In the genomic region with DNA sequence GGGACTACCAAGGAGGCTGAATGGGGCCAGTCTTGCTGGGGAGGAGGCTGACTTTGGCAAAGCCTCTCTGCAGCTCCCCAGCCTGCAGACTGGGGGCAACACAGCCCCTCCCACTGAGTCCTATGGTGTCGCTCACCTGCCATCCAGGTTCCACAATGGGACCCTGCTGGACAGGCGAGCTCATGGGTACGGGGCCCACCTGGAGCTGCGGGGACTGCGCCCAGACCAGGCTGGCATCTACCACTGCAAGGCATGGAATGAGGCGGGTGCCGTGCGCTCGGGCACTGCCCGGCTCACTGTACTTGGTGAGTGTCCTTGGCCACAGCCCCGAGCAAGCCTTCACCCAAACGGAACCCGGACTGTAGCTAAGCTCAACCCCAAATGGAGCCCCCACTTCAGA, we compare ENCODE assay signal across 33 cellular contexts.
"Had no signal": no experiment of that assay in that cellular context is flagged by ENCODE, and none has a peak within 500 bp of the region (broad histone marks: within the 10 kb centered on the region; RNA-seq: fewer than 3 reads in every experiment).

No MANE protein-coding gene starts in this region.

- H3K27me3 Mint-ChIP-seq: activated naive CD8-positive, alpha-beta T cell had no signal

- H3K36me3 ChIP-seq: ascending aorta, breast epithelium, cardiac muscle cell, colonic mucosa, esophagus muscularis mucosa, gastrocnemius medialis, heart left ventricle, WERI-Rb-1 had no signal

- H3K36me3 Mint-ChIP-seq: activated naive CD8-positive, alpha-beta T cell; brain had no signal

- H3K9me3 ChIP-seq: ascending aorta, colonic mucosa, gastrocnemius medialis, heart left ventricle had no signal

- H3K9me3 Mint-ChIP-seq: activated B cell treated with CpG ODN at 0.5 μM for 24 hours; activated CD8-positive, alpha-beta T cell treated with anti-CD3 and anti-CD28 coated beads for 36 hours; activated T-cell treated with anti-CD3 and anti-CD28 coated beads, Interleukin-2, amount 50 U/mL, for 4 hours; activated T-helper 17 cell treated with anti-CD3 and anti-CD28 coated beads, Interleukin-2, amount 50 U/mL, for 72 hours; T-helper 2 cell treated with Interferon-gamma antibody and Interleukin-4, amounts not matched to agents 5 μg/mL and 100 μg/mL, for 36 hours had no signal

- H3K4me3 Mint-ChIP-seq: activated B cell treated with CpG ODN at 0.5 μM for 24 hours; activated CD8-positive, alpha-beta T cell treated with anti-CD3 and anti-CD28 coated beads for 36 hours; activated naive CD8-positive, alpha-beta T cell; activated T-cell treated with anti-CD3 and anti-CD28 coated beads, Interleukin-2, amount 50 U/mL, for 4 hours; activated T-helper 17 cell treated with anti-CD3 and anti-CD28 coated beads, Interleukin-2, amount 50 U/mL, for 72 hours; brain; T-helper 17 cell; T-helper 2 cell treated with Interferon-gamma antibody and Interleukin-4, amounts not matched to agents 5 μg/mL and 100 μg/mL, for 36 hours had no signal

- H3K27ac Mint-ChIP-seq: activated B cell treated with CpG ODN at 0.5 μM for 24 hours; activated CD8-positive, alpha-beta T cell treated with anti-CD3 and anti-CD28 coated beads for 36 hours; activated naive CD8-positive, alpha-beta T cell; activated T-helper 17 cell treated with anti-CD3 and anti-CD28 coated beads, Interleukin-2, amount 50 U/mL, for 72 hours; brain; T-helper 17 cell; T-helper 2 cell treated with Interferon-gamma antibody and Interleukin-4, amounts not matched to agents 5 μg/mL and 100 μg/mL, for 36 hours had no signal

- H3K4me3 ChIP-seq: ascending aorta, breast epithelium, cardiac muscle cell, colonic mucosa, dorsolateral prefrontal cortex, esophagus muscularis mucosa, gastrocnemius medialis, heart left ventricle had no signal

- H3K27me3 ChIP-seq: breast epithelium had no signal

- DNase-seq: activated B cell treated with CpG ODN at 0.5 μM for 24 hours; activated CD4-positive, alpha-beta T cell treated with anti-CD3 and anti-CD28 coated beads for 48 hours; activated CD4-positive, alpha-beta T cell treated with anti-CD3 and anti-CD28 coated beads, Interleukin-2, amount 50 U/mL, for 1 hour; activated CD4-positive, alpha-beta T cell treated with anti-CD3 and anti-CD28 coated beads, Interleukin-2, amount 50 U/mL, for 48 hours; activated CD8-positive, alpha-beta memory T cell treated with anti-CD3 and anti-CD28 coated beads for 24 hours; activated CD8-positive, alpha-beta T cell treated with anti-CD3 and anti-CD28 coated beads for 36 hours; activated effector memory CD4-positive, alpha-beta T cell treated with Interleukin-2 at 50 U/mL for 16 hours; activated gamma-delta T cell treated with Interleukin-2 at 50 U/mL for 16 hours; activated naive CD4-positive, alpha-beta T cell treated with anti-CD3 and anti-CD28 coated beads, Interleukin-2, amount 50 U/mL, for 16 hours; activated naive CD4-positive, alpha-beta T cell treated with Interleukin-2 at 50 U/mL for 16 hours; activated T-cell treated with anti-CD3 and anti-CD28 coated beads, Interleukin-2, amount 50 U/mL, for 4 hours; central memory CD4-positive, alpha-beta T cell; cerebellar nuclear complex; colonic mucosa; dorsolateral prefrontal cortex; effector memory CD4-positive, alpha-beta T cell; erythroblast; foreskin keratinocyte; gastrocnemius medialis; glutamatergic neuron; heart left ventricle; T-helper 17 cell; T1000; WERI-Rb-1 had no signal

- ATAC-seq: activated CD4-positive, CD25-positive, alpha-beta regulatory T cell treated with anti-CD3 and anti-CD28 coated beads, Interleukin-2, amount 50 U/mL, for 24 hours; activated CD8-positive, alpha-beta T cell treated with anti-CD3 and anti-CD28 coated beads for 36 hours; activated T-cell treated with anti-CD3 and anti-CD28 coated beads, Interleukin-2, amount 50 U/mL, for 4 hours; activated T-helper 17 cell treated with anti-CD3 and anti-CD28 coated beads, Interleukin-2, amount 50 U/mL, for 72 hours; foreskin keratinocyte; gastrocnemius medialis; heart left ventricle; T-helper 17 cell had no signal

- H3K27ac ChIP-seq: ascending aorta, breast epithelium, cardiac muscle cell, colonic mucosa, dorsolateral prefrontal cortex, esophagus muscularis mucosa, foreskin keratinocyte, gastrocnemius medialis, heart left ventricle, WERI-Rb-1 had no signal

- H3K4me1 ChIP-seq: foreskin keratinocyte had no signal
